34 cellular contexts compared by ENCODE assay signal in genomic region chr13:89856512-89856911, GRCh38.
"Had no signal": no experiment of that assay in that cellular context is flagged by ENCODE, and none has a peak within 500 bp of the region (broad histone marks: within the 10 kb centered on the region; RNA-seq: fewer than 3 reads in every experiment).

No MANE protein-coding gene starts in this region.

- H3K27ac ChIP-seq: adrenal gland, body of pancreas, brain microvascular endothelial cell, breast epithelium, VCaP had no signal

- H3K27ac Mint-ChIP-seq: activated B cell treated with CpG ODN at 0.5 μM for 24 hours; activated CD4-positive, alpha-beta memory T cell treated with anti-CD3 and anti-CD28 coated beads for 36 hours; activated CD4-positive, alpha-beta T cell treated with anti-CD3 and anti-CD28 coated beads, Interleukin-2, amount 10 ng/mL, durations not matched to agents 24 days and 14 days; activated CD8-positive, alpha-beta T cell treated with anti-CD3 and anti-CD28 coated beads for 36 hours; activated naive CD4-positive, alpha-beta T cell treated with anti-CD3 and anti-CD28 coated beads for 36 hours; activated naive CD4-positive, alpha-beta T cell treated with anti-CD3 and anti-CD28 coated beads, Interleukin-2, amount 50 U/mL, for 72 hours; activated naive CD8-positive, alpha-beta T cell treated with anti-CD3 and anti-CD28 coated beads for 36 hours; activated T-cell treated with anti-CD3 and anti-CD28 coated beads, Interleukin-2, amount 50 U/mL, for 72 hours; activated T-helper 1 cell treated with anti-CD3 and anti-CD28 coated beads, Interleukin-12 subunit alpha, Interleukin-12 subunit beta, Interleukin-2, Interleukin-4 antibody, amounts not matched to agents 30 ng/mL and 10 ng/mL and 1 ng/mL, durations not matched to agents 14 hours and 24 hours and 36 hours; activated T-helper 17 cell treated with anti-CD3 and anti-CD28 coated beads, Interleukin-2, amount 50 U/mL, for 72 hours; T-helper 1 cell treated with Interleukin-12 subunit alpha and Interleukin-12 subunit beta and Interleukin-4 antibody, amounts not matched to agents 30 μg/mL and 1 μg/mL, for 36 hours; T-helper 2 cell treated with Interferon-gamma antibody and Interleukin-4, amounts not matched to agents 5 μg/mL and 100 μg/mL, for 36 hours had no signal

- DNase-seq: activated B cell treated with CpG ODN at 0.5 μM for 24 hours; activated CD4-positive, alpha-beta memory T cell treated with anti-CD3 and anti-CD28 coated beads for 36 hours; activated CD4-positive, alpha-beta T cell treated with anti-CD3 and anti-CD28 coated beads for 4 hours; activated CD4-positive, alpha-beta T cell treated with anti-CD3 and anti-CD28 coated beads, Interleukin-2, amount 10 ng/mL, durations not matched to agents 24 days and 14 days; activated CD4-positive, alpha-beta T cell treated with anti-CD3 and anti-CD28 coated beads, Interleukin-2, amount 50 U/mL, for 1 hour; activated CD4-positive, alpha-beta T cell treated with anti-CD3 and anti-CD28 coated beads, Interleukin-2, amount 50 U/mL, for 4 hours; activated CD4-positive, CD25-positive, alpha-beta regulatory T cell treated with anti-CD3 and anti-CD28 coated beads, Interleukin-2, amount 50 U/mL, for 72 hours; activated CD8-positive, alpha-beta memory T cell treated with anti-CD3 and anti-CD28 coated beads, Interleukin-2, amount 50 U/mL, for 4 hours; activated CD8-positive, alpha-beta T cell treated with anti-CD3 and anti-CD28 coated beads for 36 hours; activated effector memory CD4-positive, alpha-beta T cell treated with anti-CD3 and anti-CD28 coated beads, Interleukin-2, amount 50 U/mL, for 16 hours; activated gamma-delta T cell treated with Interleukin-2 at 50 U/mL for 16 hours; activated naive CD4-positive, alpha-beta T cell; activated naive CD4-positive, alpha-beta T cell treated with anti-CD3 and anti-CD28 coated beads for 36 hours; activated naive CD4-positive, alpha-beta T cell treated with anti-CD3 and anti-CD28 coated beads, Interleukin-2, amount 50 U/mL, for 16 hours; activated naive CD8-positive, alpha-beta T cell treated with anti-CD3 and anti-CD28 coated beads for 36 hours; activated T-cell treated with anti-CD3 and anti-CD28 coated beads for 4 hours; activated T-cell treated with anti-CD3 and anti-CD28 coated beads, Interleukin-2, amount 50 U/mL, for 1 hour; activated T-cell treated with anti-CD3 and anti-CD28 coated beads, Interleukin-2, amount 50 U/mL, for 4 hours; activated T-cell treated with anti-CD3 and anti-CD28 coated beads, Interleukin-2, amount 50 U/mL, for 72 hours; adrenal gland; amniotic stem cell; aorta; body of pancreas; brain microvascular endothelial cell; central memory CD4-positive, alpha-beta T cell; T-helper 2 cell; T-helper 9 cell had no signal

- H3K4me1 ChIP-seq: adrenal gland, body of pancreas, breast epithelium had no signal

- H3K36me3 ChIP-seq: adrenal gland, brain microvascular endothelial cell, breast epithelium had no signal

- H3K4me3 Mint-ChIP-seq: activated B cell treated with CpG ODN at 0.5 μM for 24 hours; activated CD4-positive, alpha-beta memory T cell treated with anti-CD3 and anti-CD28 coated beads for 36 hours; activated CD4-positive, alpha-beta T cell treated with anti-CD3 and anti-CD28 coated beads, Interleukin-2, amount 10 ng/mL, durations not matched to agents 24 days and 14 days; activated CD8-positive, alpha-beta T cell treated with anti-CD3 and anti-CD28 coated beads for 36 hours; activated naive CD4-positive, alpha-beta T cell treated with anti-CD3 and anti-CD28 coated beads for 36 hours; activated naive CD8-positive, alpha-beta T cell treated with anti-CD3 and anti-CD28 coated beads for 36 hours; activated T-cell treated with anti-CD3 and anti-CD28 coated beads, Interleukin-2, amount 50 U/mL, for 4 hours; activated T-cell treated with anti-CD3 and anti-CD28 coated beads, Interleukin-2, amount 50 U/mL, for 72 hours; activated T-helper 1 cell treated with anti-CD3 and anti-CD28 coated beads, Interleukin-12 subunit alpha, Interleukin-12 subunit beta, Interleukin-2, Interleukin-4 antibody, amounts not matched to agents 30 ng/mL and 10 ng/mL and 1 ng/mL, durations not matched to agents 14 hours and 24 hours and 36 hours; activated T-helper 17 cell treated with anti-CD3 and anti-CD28 coated beads, Interleukin-2, amount 50 U/mL, for 72 hours; T-helper 1 cell treated with Interleukin-12 subunit alpha and Interleukin-12 subunit beta and Interleukin-4 antibody, amounts not matched to agents 30 μg/mL and 1 μg/mL, for 36 hours; T-helper 2 cell treated with Interferon-gamma antibody and Interleukin-4, amounts not matched to agents 5 μg/mL and 100 μg/mL, for 36 hours had no signal

- H3K9me3 Mint-ChIP-seq: activated CD4-positive, alpha-beta T cell treated with anti-CD3 and anti-CD28 coated beads, Interleukin-2, amount 10 ng/mL, durations not matched to agents 24 days and 14 days; activated naive CD8-positive, alpha-beta T cell treated with anti-CD3 and anti-CD28 coated beads for 36 hours had no signal

- H3K9me3 ChIP-seq: body of pancreas, breast epithelium had no signal

- H3K4me3 ChIP-seq: adrenal gland, body of pancreas, breast epithelium had no signal

- H3K36me3 Mint-ChIP-seq: activated CD4-positive, alpha-beta memory T cell treated with anti-CD3 and anti-CD28 coated beads for 36 hours; activated naive CD8-positive, alpha-beta T cell treated with anti-CD3 and anti-CD28 coated beads for 36 hours had no signal

- H3K4me1 Mint-ChIP-seq: activated B cell treated with CpG ODN at 0.5 μM for 24 hours; activated CD4-positive, alpha-beta T cell treated with anti-CD3 and anti-CD28 coated beads, Interleukin-2, amount 10 ng/mL, durations not matched to agents 24 days and 14 days; activated naive CD8-positive, alpha-beta T cell treated with anti-CD3 and anti-CD28 coated beads for 36 hours; activated T-helper 17 cell treated with anti-CD3 and anti-CD28 coated beads, Interleukin-2, amount 50 U/mL, for 72 hours had no signal

- ATAC-seq: activated CD8-positive, alpha-beta T cell treated with anti-CD3 and anti-CD28 coated beads for 36 hours; activated naive CD4-positive, alpha-beta T cell treated with anti-CD3 and anti-CD28 coated beads, Interleukin-2, amount 50 U/mL, for 72 hours; activated T-cell treated with anti-CD3 and anti-CD28 coated beads, Interleukin-2, amount 50 U/mL, for 4 hours; activated T-cell treated with anti-CD3 and anti-CD28 coated beads, Interleukin-2, amount 50 U/mL, for 72 hours; activated T-helper 17 cell treated with anti-CD3 and anti-CD28 coated beads, Interleukin-2, amount 50 U/mL, for 72 hours; body of pancreas had no signal

- H3K27me3 Mint-ChIP-seq: activated B cell treated with CpG ODN at 0.5 μM for 24 hours; activated CD4-positive, alpha-beta memory T cell treated with anti-CD3 and anti-CD28 coated beads for 36 hours; activated CD4-positive, alpha-beta T cell treated with anti-CD3 and anti-CD28 coated beads, Interleukin-2, amount 10 ng/mL, durations not matched to agents 24 days and 14 days; activated CD8-positive, alpha-beta T cell treated with anti-CD3 and anti-CD28 coated beads for 36 hours; activated naive CD8-positive, alpha-beta T cell treated with anti-CD3 and anti-CD28 coated beads for 36 hours; activated T-helper 17 cell treated with anti-CD3 and anti-CD28 coated beads, Interleukin-2, amount 50 U/mL, for 72 hours had no signal

- H3K27me3 ChIP-seq: adrenal gland, body of pancreas, brain microvascular endothelial cell, breast epithelium had no signal
